Comparison of ENCODE assay signal across 14 cellular contexts in the genomic region with DNA sequence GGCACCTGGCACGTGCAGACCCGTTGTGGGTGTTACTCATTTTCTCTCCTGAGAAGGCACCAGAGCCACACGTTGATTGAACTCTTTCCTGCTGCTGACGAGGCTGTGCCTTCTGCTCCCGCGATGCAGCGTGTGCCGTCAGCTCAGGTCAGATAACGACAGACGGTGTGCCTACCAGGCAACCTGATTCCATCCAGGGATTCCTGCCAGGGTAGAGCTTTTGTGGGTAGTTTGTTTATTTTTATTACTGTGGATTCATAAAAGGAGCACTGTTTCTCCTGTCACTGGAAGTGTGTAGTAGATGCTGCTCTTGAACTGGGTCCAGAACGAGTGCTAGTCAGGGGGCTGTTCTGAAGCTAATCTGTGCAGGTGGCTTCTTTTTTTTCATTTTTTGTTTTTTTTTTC. TPM values are rescaled to one million over a fixed set of nuclear protein-coding genes. Genes with fewer than 3 reads are reported as not detected.
DNase-seq lines count a peak whose midpoint lies in the region; ATAC-seq and TF ChIP-seq lines count a peak whose summit lies in the region.
"Had no signal": no experiment of that assay in that cellular context is flagged by ENCODE, and none has a peak within 500 bp of the region (broad histone marks: within the 10 kb centered on the region; RNA-seq: fewer than 3 reads in every experiment).

No MANE protein-coding gene starts in this region.

- no peak overlapping the region for H3K4me3 ChIP-seq in breast epithelium
- no peak overlapping the region for H3K4me3 ChIP-seq in astrocyte of the spinal cord (ENCODE audit: low read depth, low read length)
- no peak overlapping the region for H3K4me3 ChIP-seq in esophagus squamous epithelium
- no peak overlapping the region for H3K4me3 ChIP-seq in left lung

- ATAC-seq in left lung, result no peak

- H3K27me3 ChIP-seq in breast epithelium (no peaks in the 10 kb centered on the region), esophagus squamous epithelium (no peaks in the 10 kb centered on the region), left lung (no peaks in the 10 kb centered on the region)

- no peaks in the 10 kb centered on the region for H3K4me1 Mint-ChIP-seq in MCF 10A (ENCODE audit: insufficient read depth, unreplicated experiment)

- H3K27ac ChIP-seq in breast epithelium (no peak overlapping the region), esophagus squamous epithelium (no peak overlapping the region), left lung (no peak overlapping the region)

- no TSS peak for BruUV-seq in MCF 10A (replicated peaks; lab: Mats Ljungman, UMichigan)

- no peak for TF ChIP-seq CTCF in MCF 10A (IDR thresholded peaks at IDR 0.05; ENCODE audit: unreplicated experiment)
- no peak for TF ChIP-seq CTCF in breast epithelium (IDR thresholded peaks at IDR 0.05)
- TF ChIP-seq CTCF in astrocyte of the spinal cord (IDR thresholded peaks at IDR 0.05; ENCODE audit: low read depth, low read length), result no peak
- TF ChIP-seq CTCF in esophagus squamous epithelium (IDR thresholded peaks at IDR 0.05), result no peak
- no peak for TF ChIP-seq CTCF in left lung (IDR thresholded peaks at IDR 0.05)

- no peaks in the 10 kb centered on the region for H3K4me1 ChIP-seq in breast epithelium
- peaks cover 19 to 39% (median 26%) of the 10 kb centered on the region in 3 donors for H3K4me1 ChIP-seq in esophagus squamous epithelium
- no peaks in the 10 kb centered on the region for H3K4me1 ChIP-seq in left lung

- no peak overlapping the region for H3K4me3 Mint-ChIP-seq in MCF 10A (ENCODE audit: unreplicated experiment)

- no peaks in the 10 kb centered on the region for H3K9me3 Mint-ChIP-seq in MCF 10A (ENCODE audit: unreplicated experiment)

- no peaks in the 10 kb centered on the region for H3K9me3 ChIP-seq in breast epithelium
- no peaks in the 10 kb centered on the region for H3K9me3 ChIP-seq in esophagus squamous epithelium
- no peaks in the 10 kb centered on the region for H3K9me3 ChIP-seq in left lung

- peaks cover 80% of the 10 kb centered on the region for H3K36me3 Mint-ChIP-seq in MCF 10A (ENCODE audit: insufficient read depth, unreplicated experiment)

- POLR2A ChIA-PET in MCF 10A (lab: Yijun Ruan, JAX), result interaction anchor here (0.5 to 0.8 kb wide), 2 partner anchors 12 to 374 kb away, joined by 3 read pairs; no protein-coding TSS in a partner anchor

- peaks cover 5% of the 10 kb centered on the region for H3K36me3 ChIP-seq in breast epithelium
- peaks cover 10 to 99% (median 46%) of the 10 kb centered on the region in 3 donors for H3K36me3 ChIP-seq in esophagus squamous epithelium
- peaks cover 0 to 100% of the 10 kb centered on the region in 2 donors for H3K36me3 ChIP-seq in left lung

- no peak overlapping the region for H3K27ac Mint-ChIP-seq in MCF 10A (ENCODE audit: low read depth, unreplicated experiment)

- intact Hi-C loops in MCF 10A (cut with micrococcal nuclease) (no loop called here), breast epithelium (cut with DNase I; ENCODE audit: low total_unique reads) (no loop called here), esophagus squamous epithelium (cut with DNase I) (no loop called here), left lung (cut with DNase I) (no loop called here)

- CTCF ChIA-PET in MCF 10A (lab: Yijun Ruan, JAX), result interaction anchor here (1.1 kb wide), 1 partner anchor 26 kb away, joined by 3 read pairs; no protein-coding TSS in a partner anchor

- WGBS in esophagus squamous epithelium, 2 donors, result 51 to 80% methylated on average over 7 to 11 of the region's 11 CpGs

- in situ Hi-C loops in astrocyte of the spinal cord (cut with HindIII; ENCODE audit: low sequenced_read_pairs), result no loop called here

- TF ChIP-seq POLR2A in breast epithelium (IDR thresholded peaks at IDR 0.05), result no peak
- no peak for TF ChIP-seq POLR2A in esophagus squamous epithelium (IDR thresholded peaks at IDR 0.05)

- DNase-seq in MCF 10A (ENCODE audit: unreplicated experiment) (peak; percentile 13), breast epithelium (ENCODE audit: low spot score in 2 of 2) (no peak), NCI-H2029 treated with DMSO at 0.1 percent for 48 hours (lab: John Stamatoyannopoulos, UW) (peak; percentile 93), astrocyte of the spinal cord (ENCODE audit: low read depth, low spot score) (peak; percentile 22), NCI-H524 treated with DMSO at 0.1 percent for 48 hours (lab: John Stamatoyannopoulos, UW) (no peak), esophagus squamous epithelium (lab: John Stamatoyannopoulos, UW) (no peak), left lung (no peak)
- DNase-seq in activated effector memory CD4-positive, alpha-beta T cell treated with anti-CD3 and anti-CD28 coated beads, Interleukin-2, amount 50 U/mL, for 16 hours, result no peak
- DNase-seq: activated T-cell treated with anti-CD3 and anti-CD28 coated beads for 4 hours; EL; kidney; NCI-H82; stimulated activated CD4-positive, alpha-beta T cell treated with anti-CD3 and anti-CD28 coated beads, Interleukin-1b, Interleukin-23, amount 100 ng/mL, for 48 hours had no signal

- H3K27me3 Mint-ChIP-seq in MCF 10A (ENCODE audit: insufficient read depth, unreplicated experiment), result no peaks in the 10 kb centered on the region

RNA-seq across cellular contexts. Expression of a gene that starts 20.7 kb away (rescaled TPM):
- total RNA-seq in MCF 10A (2022) (70.9 and 88.5 TPM in 2 replicates), breast epithelium (10 to 100 TPM; 53.9 to 67.5 (median 59.6) TPM), esophagus squamous epithelium (10 to 100 TPM; 34.1 to 57.4 (median 45.8) TPM), left lung (10 to 100 TPM; 49.8 to 53.7 TPM)

RNA-seq across cellular contexts. Expression of a gene that starts 22.2 kb away (rescaled TPM):
- total RNA-seq in MCF 10A (2022) (4.4 and 4.5 TPM in 2 replicates), breast epithelium (1 to 10 TPM in 2 of 3 donors, under 1 TPM in 1; 0.96 to 3.3 (median 2.8) TPM), esophagus squamous epithelium (10 to 100 TPM in 1 of 4 donors, 1 to 10 TPM in 3; 5.1 to 15.9 (median 6.8) TPM), left lung (1 to 10 TPM; 4.6 to 6.0 TPM)
- total RNA-seq: SK-MEL-5 had no signal

RNA-seq across cellular contexts. Expression of a gene that starts 31.9 kb away (rescaled TPM):
- total RNA-seq in MCF 10A (2022), result 23.5 and 26.6 TPM in 2 replicates
- 10 to 100 TPM in 1 of 3 donors, 1 to 10 TPM in 2; 5.8 to 12.7 (median 9.2) TPM for total RNA-seq in breast epithelium
- total RNA-seq in esophagus squamous epithelium, result 10 to 100 TPM; 10.7 to 17.6 (median 14.2) TPM
- 10 to 100 TPM; 16.4 to 16.9 TPM for total RNA-seq in left lung

RNA-seq across cellular contexts. Expression of a gene that starts 34.4 kb away (rescaled TPM):
- total RNA-seq in MCF 10A (2022) (1.1 and 2.0 TPM in 2 replicates), breast epithelium (1 to 10 TPM in 2 of 3 donors, under 1 TPM in 1; 0.66 to 1.3 (median 1.1) TPM), esophagus squamous epithelium (under 1 TPM in 3 of 4 donors, not detected in 1; 0.26 to 0.57 (median 0.57) TPM), left lung (1 to 10 TPM in 1 of 2 donors, under 1 TPM in 1; 0.76 to 1.0 TPM)

RNA-seq across cellular contexts. Expression of a gene that starts 45.4 kb away (rescaled TPM):
- total RNA-seq in MCF 10A (2022) (38.6 and 43.7 TPM in 2 replicates), breast epithelium (10 to 100 TPM; 24.2 to 44.9 (median 36.3) TPM), esophagus squamous epithelium (10 to 100 TPM; 23.1 to 38.0 (median 25.6) TPM), left lung (10 to 100 TPM; 26.7 to 31.6 TPM)

Comparison
In these comparisons a context has a peak if more than half of its experiments do, and no peak if none do; other contexts are left out.
1. DNase-seq: peak in MCF 10A (single experiment), NCI-H2029 treated with DMSO at 0.1 percent for 48 hours (single experiment) and astrocyte of the spinal cord (single experiment); none in breast epithelium (0 of 2), NCI-H524 treated with DMSO at 0.1 percent for 48 hours (single experiment), esophagus squamous epithelium (single experiment), left lung (0 of 2) and activated effector memory CD4-positive, alpha-beta T cell treated with anti-CD3 and anti-CD28 coated beads, Interleukin-2, amount 50 U/mL, for 16 hours (single experiment).